26 cellular contexts compared by ENCODE assay signal in the genomic region with DNA sequence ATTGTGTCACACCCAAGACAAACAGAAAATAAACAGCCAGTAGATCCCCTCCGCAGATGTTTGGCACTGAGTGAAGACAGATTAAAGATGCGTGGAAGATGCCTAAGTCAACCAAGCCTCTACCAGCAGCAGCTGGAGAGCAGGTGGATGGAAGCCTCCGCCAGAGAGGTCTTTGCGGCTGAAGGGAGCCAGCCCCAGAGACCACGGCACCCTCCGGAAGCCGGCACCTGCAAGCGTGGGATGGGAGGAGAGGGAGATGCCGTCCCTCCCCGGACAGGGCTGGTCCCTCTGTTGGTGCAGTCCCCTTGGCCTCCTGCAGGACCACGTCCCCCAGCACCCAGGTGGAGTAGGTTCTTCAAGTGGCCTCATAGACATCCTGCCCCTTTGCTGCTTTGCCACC.
DNase-seq lines count a peak whose midpoint lies in the region; ATAC-seq and TF ChIP-seq lines count a peak whose summit lies in the region.
"Had no signal": no experiment of that assay in that cellular context is flagged by ENCODE, and none has a peak within 500 bp of the region (broad histone marks: within the 10 kb centered on the region; RNA-seq: fewer than 3 reads in every experiment).

No MANE protein-coding gene starts in this region.

- H2AK5ac ChIP-seq in mesenchymal stem cell (ENCODE audit: low read length, severe bottlenecking) = no peak overlapping the region

- no peak overlapping the region for H2BK5ac ChIP-seq in mesenchymal stem cell (ENCODE audit: low read depth, low read length, poor library complexity, severe bottlenecking)

- no peaks in the 10 kb centered on the region for H4K20me1 ChIP-seq in Loucy (ENCODE audit: insufficient read depth, low read length, poor library complexity, severe bottlenecking)

- no peak overlapping the region for H3K18ac ChIP-seq in mesenchymal stem cell (ENCODE audit: low read depth in 1 of 2, low read length in 2 of 2)

- H3K4me1 ChIP-seq in Loucy (ENCODE audit: insufficient read depth, low read length, poor library complexity, severe bottlenecking) (peaks cover 23% of the 10 kb centered on the region), mesenchymal stem cell (ENCODE audit: control insufficient read depth, insufficient read depth, low read depth, low read length) (peaks cover 33% of the 10 kb centered on the region)

- no peaks in the 10 kb centered on the region for H3K4me1 Mint-ChIP-seq in natural killer cell treated with Interleukin-12 subunit alpha and Interleukin-12 subunit beta and Interleukin-15 and Interleukin-18, amount 100 ng/mL, for 72 hours (ENCODE audit: low read depth in 2 of 2)
- H3K4me1 Mint-ChIP-seq in natural killer cell = no peaks in the 10 kb centered on the region
- H3K4me1 Mint-ChIP-seq in stimulated activated effector memory CD8-positive, alpha-beta T cell treated with anti-CD3 and anti-CD28 coated beads, Interleukin-12 subunit alpha, Interleukin-12 subunit beta, amount 100 ng/mL, for 72 hours = peaks cover 8% of the 10 kb centered on the region
- H3K4me1 Mint-ChIP-seq: T-helper 17 cell had no signal

- H3K4me2 ChIP-seq in Loucy (ENCODE audit: low read depth, low read length, poor library complexity, severe bottlenecking) (peak overlapping the region; percentile 54), mesenchymal stem cell (ENCODE audit: low read length, poor library complexity, severe bottlenecking) (no peak overlapping the region)

- H3K9me3 Mint-ChIP-seq in natural killer cell treated with Interleukin-12 subunit alpha and Interleukin-12 subunit beta and Interleukin-15 and Interleukin-18, amount 100 ng/mL, for 72 hours = peaks cover 5% of the 10 kb centered on the region
- H3K9me3 Mint-ChIP-seq in natural killer cell = peaks cover 4 to 5% of the 10 kb centered on the region in 2 donors
- H3K9me3 Mint-ChIP-seq in stimulated activated effector memory CD8-positive, alpha-beta T cell treated with anti-CD3 and anti-CD28 coated beads, Interleukin-12 subunit alpha, Interleukin-12 subunit beta, amount 100 ng/mL, for 72 hours = peaks cover 8% of the 10 kb centered on the region

- H3F3A ChIP-seq in Loucy (ENCODE audit: low read depth) = no peaks in the 10 kb centered on the region

- intact Hi-C loops in natural killer cell (cut with micrococcal nuclease) = no loop called here

- no peaks in the 10 kb centered on the region for H3K79me1 ChIP-seq in mesenchymal stem cell (replicated peaks; ENCODE audit: low read length, poor library complexity, severe bottlenecking)

- H4K8ac ChIP-seq in mesenchymal stem cell (ENCODE audit: low read length) = no peak overlapping the region

- no peak overlapping the region for H3K4ac ChIP-seq in mesenchymal stem cell (ENCODE audit: low read depth in 1 of 2, low read length in 2 of 2)

- H4K91ac ChIP-seq in mesenchymal stem cell (ENCODE audit: low read length) = peak overlapping the region; percentile 35

- TF ChIP-seq CTCF in natural killer cell (IDR thresholded peaks at IDR 0.05) (no peak), Loucy (conservative IDR thresholded peaks at IDR 0.05; ENCODE audit: low read length) (no peak), GM13977 (IDR thresholded peaks at IDR 0.05; ENCODE audit: extremely low read depth, insufficient read depth, missing control alignments) (no peak)

- H3K23ac ChIP-seq in mesenchymal stem cell (ENCODE audit: low read length in 2 of 2) = no peak overlapping the region

- in situ Hi-C loops in GM13977 (cut with MboI; ENCODE audit: low pct_unique_long_range_greater_than_20kb, low sequenced_read_pairs, unreplicated experiment) = no loop called here

- H3K4me3 ChIP-seq in Loucy (ENCODE audit: low read length, poor library complexity, severe bottlenecking) = no peak overlapping the region
- H3K4me3 ChIP-seq in mesenchymal stem cell (ENCODE audit: insufficient read depth in 1 of 2, low read depth in 1 of 2, low read length in 2 of 2) = no peak overlapping the region
- H3K4me3 ChIP-seq: heart right ventricle had no signal

- no peak overlapping the region for H3K27ac ChIP-seq in mesenchymal stem cell (ENCODE audit: low read length, poor library complexity, severe bottlenecking)
- H3K27ac ChIP-seq: heart right ventricle had no signal

- peaks cover 7% of the 10 kb centered on the region for H3K36me3 Mint-ChIP-seq in natural killer cell treated with Interleukin-12 subunit alpha and Interleukin-12 subunit beta and Interleukin-15 and Interleukin-18, amount 100 ng/mL, for 72 hours
- no peaks in the 10 kb centered on the region for H3K36me3 Mint-ChIP-seq in natural killer cell
- no peaks in the 10 kb centered on the region for H3K36me3 Mint-ChIP-seq in stimulated activated effector memory CD8-positive, alpha-beta T cell treated with anti-CD3 and anti-CD28 coated beads, Interleukin-12 subunit alpha, Interleukin-12 subunit beta, amount 100 ng/mL, for 72 hours
- H3K36me3 Mint-ChIP-seq: activated naive CD4-positive, alpha-beta T cell treated with anti-CD3 and anti-CD28 coated beads, Interleukin-2, amount 10 ng/mL, durations not matched to agents 7 days and 5 days had no signal

- H2BK12ac ChIP-seq in mesenchymal stem cell (ENCODE audit: low read length in 2 of 2) = peak overlapping the region in 1 of 2 experiments; percentile 7

- peak overlapping the region; percentile 5 for H3K9ac ChIP-seq in Loucy (ENCODE audit: low read depth, low read length, poor library complexity, severe bottlenecking)
- no peak overlapping the region for H3K9ac ChIP-seq in mesenchymal stem cell (ENCODE audit: low read length)

- H3K14ac ChIP-seq in mesenchymal stem cell (ENCODE audit: low read length in 2 of 2) = no peak overlapping the region

- H2BK15ac ChIP-seq in mesenchymal stem cell (ENCODE audit: low read depth, poor library complexity, severe bottlenecking) = no peak overlapping the region

- H3K27me3 Mint-ChIP-seq in natural killer cell treated with Interleukin-12 subunit alpha and Interleukin-12 subunit beta and Interleukin-15 and Interleukin-18, amount 100 ng/mL, for 72 hours = peaks cover 7 to 17% of the 10 kb centered on the region in 2 donors
- peaks cover 8 to 11% of the 10 kb centered on the region in 2 donors for H3K27me3 Mint-ChIP-seq in natural killer cell (ENCODE audit: low read depth in 2 of 2)
- H3K27me3 Mint-ChIP-seq: type B pancreatic cell had no signal

- no peaks in the 10 kb centered on the region for H3K79me2 ChIP-seq in Loucy (ENCODE audit: insufficient read depth, low read length)

- H3K4me3 Mint-ChIP-seq in natural killer cell treated with Interleukin-12 subunit alpha and Interleukin-12 subunit beta and Interleukin-15 and Interleukin-18, amount 100 ng/mL, for 72 hours = no peak overlapping the region
- H3K4me3 Mint-ChIP-seq in natural killer cell = no peak overlapping the region
- H3K4me3 Mint-ChIP-seq in stimulated activated effector memory CD8-positive, alpha-beta T cell treated with anti-CD3 and anti-CD28 coated beads, Interleukin-12 subunit alpha, Interleukin-12 subunit beta, amount 100 ng/mL, for 72 hours = no peak overlapping the region
- H3K4me3 Mint-ChIP-seq: activated CD8-positive, alpha-beta T cell treated with anti-CD3 and anti-CD28 coated beads for 36 hours; activated naive CD4-positive, alpha-beta T cell treated with anti-CD3 and anti-CD28 coated beads, Interleukin-2, amount 10 ng/mL, durations not matched to agents 7 days and 5 days; HFFc6; T-helper 17 cell; type B pancreatic cell had no signal

- 95% methylated on average over 11 of the region's 11 CpGs for WGBS in mesenchymal stem cell

- H3K9me3 ChIP-seq in Loucy (ENCODE audit: insufficient read depth, low read depth, low read length) = peaks cover 4% of the 10 kb centered on the region; the same call in 1 of the 2 replicates
- H3K9me3 ChIP-seq in mesenchymal stem cell (ENCODE audit: control insufficient read depth, low read length) = peaks cover 12% of the 10 kb centered on the region
- H3K9me3 ChIP-seq: BE2C had no signal

- no peak overlapping the region for H3K27ac Mint-ChIP-seq in natural killer cell treated with Interleukin-12 subunit alpha and Interleukin-12 subunit beta and Interleukin-15 and Interleukin-18, amount 100 ng/mL, for 72 hours
- H3K27ac Mint-ChIP-seq in natural killer cell = no peak overlapping the region
- peak overlapping the region; percentile 50 for H3K27ac Mint-ChIP-seq in stimulated activated effector memory CD8-positive, alpha-beta T cell treated with anti-CD3 and anti-CD28 coated beads, Interleukin-12 subunit alpha, Interleukin-12 subunit beta, amount 100 ng/mL, for 72 hours
- H3K27ac Mint-ChIP-seq: activated CD8-positive, alpha-beta T cell treated with anti-CD3 and anti-CD28 coated beads for 36 hours; activated naive CD4-positive, alpha-beta T cell treated with anti-CD3 and anti-CD28 coated beads, Interleukin-2, amount 10 ng/mL, durations not matched to agents 7 days and 5 days; HFFc6; T-helper 17 cell; type B pancreatic cell had no signal

- no peaks in the 10 kb centered on the region for H3K9me2 ChIP-seq in Loucy (replicated peaks; ENCODE audit: low read depth, low read length)

- H3K27me3 ChIP-seq in Loucy (ENCODE audit: insufficient read depth, low read length, poor library complexity, severe bottlenecking) (no peaks in the 10 kb centered on the region), mesenchymal stem cell (ENCODE audit: control insufficient read depth in 1 of 2, insufficient read depth in 1 of 2, low read length in 2 of 2) (peaks cover 0 to 20% of the 10 kb centered on the region in 2 experiments)
- H3K27me3 ChIP-seq: BE2C, heart right ventricle had no signal

- no peak overlapping the region for H2BK120ac ChIP-seq in mesenchymal stem cell (ENCODE audit: low read depth, low read length)

- no peak for ATAC-seq in natural killer cell treated with Interleukin-12 subunit alpha and Interleukin-12 subunit beta and Interleukin-15 and Interleukin-18, amount 100 ng/mL, for 72 hours
- no peak for ATAC-seq in natural killer cell
- ATAC-seq in stimulated activated effector memory CD8-positive, alpha-beta T cell treated with anti-CD3 and anti-CD28 coated beads, Interleukin-12 subunit alpha, Interleukin-12 subunit beta, amount 100 ng/mL, for 72 hours = no peak
- ATAC-seq: activated CD8-positive, alpha-beta T cell treated with anti-CD3 and anti-CD28 coated beads for 36 hours; Panc1; T-helper 17 cell had no signal

- H2AFZ ChIP-seq in Loucy (ENCODE audit: low read length) (no peak overlapping the region), mesenchymal stem cell (ENCODE audit: low read depth, low read length) (no peak overlapping the region)

- no peaks in the 10 kb centered on the region for H3K36me3 ChIP-seq in Loucy (ENCODE audit: insufficient read depth, low read length)
- no peaks in the 10 kb centered on the region for H3K36me3 ChIP-seq in mesenchymal stem cell (ENCODE audit: control insufficient read depth in 1 of 2, insufficient read depth in 2 of 2, low read depth in 1 of 2, low read length in 2 of 2)
- H3K36me3 ChIP-seq: BE2C, heart right ventricle had no signal

- DNase-seq in natural killer cell treated with Interleukin-12 subunit alpha and Interleukin-12 subunit beta and Interleukin-15 and Interleukin-18, amount 100 ng/mL, for 72 hours (ENCODE audit: low spot score) = peak; percentile 31
- no peak for DNase-seq in natural killer cell
- no peak for DNase-seq in mesenchymal stem cell
- no peak for DNase-seq in stimulated activated effector memory CD8-positive, alpha-beta T cell treated with anti-CD3 and anti-CD28 coated beads, Interleukin-12 subunit alpha, Interleukin-12 subunit beta, amount 100 ng/mL, for 72 hours (ENCODE audit: low spot score in 2 of 2)
- no peak for DNase-seq in CD1c-positive myeloid dendritic cell (ENCODE audit: extremely low spot score)
- DNase-seq in MV-4-11 (lab: John Stamatoyannopoulos, UW) = no peak
- no peak for DNase-seq in GM13977 (ENCODE audit: low spot score)
- DNase-seq: activated CD4-positive, alpha-beta T cell treated with anti-CD3 and anti-CD28 coated beads for 1 hour; activated CD8-positive, alpha-beta memory T cell treated with anti-CD3 and anti-CD28 coated beads, Interleukin-2, amount 50 U/mL, for 48 hours; activated CD8-positive, alpha-beta T cell treated with anti-CD3 and anti-CD28 coated beads for 36 hours; activated naive CD4-positive, alpha-beta T cell treated with anti-CD3 and anti-CD28 coated beads, Interleukin-2, amount 10 ng/mL, durations not matched to agents 7 days and 5 days; amniotic stem cell; BE2C; heart right ventricle; HFFc6; kidney; NCI-H1694 treated with DMSO at 0.1 percent for 48 hours; NCI-H526; posterior cingulate gyrus; right cardiac atrium; Right ventricle myocardium superior; stimulated activated CD4-positive, alpha-beta T cell treated with anti-CD3 and anti-CD28 coated beads, Interleukin-2, amount 100 ng/mL, for 48 hours; T-helper 17 cell had no signal
